1 cellular context compared by ENCODE assay signal in the genomic region with DNA sequence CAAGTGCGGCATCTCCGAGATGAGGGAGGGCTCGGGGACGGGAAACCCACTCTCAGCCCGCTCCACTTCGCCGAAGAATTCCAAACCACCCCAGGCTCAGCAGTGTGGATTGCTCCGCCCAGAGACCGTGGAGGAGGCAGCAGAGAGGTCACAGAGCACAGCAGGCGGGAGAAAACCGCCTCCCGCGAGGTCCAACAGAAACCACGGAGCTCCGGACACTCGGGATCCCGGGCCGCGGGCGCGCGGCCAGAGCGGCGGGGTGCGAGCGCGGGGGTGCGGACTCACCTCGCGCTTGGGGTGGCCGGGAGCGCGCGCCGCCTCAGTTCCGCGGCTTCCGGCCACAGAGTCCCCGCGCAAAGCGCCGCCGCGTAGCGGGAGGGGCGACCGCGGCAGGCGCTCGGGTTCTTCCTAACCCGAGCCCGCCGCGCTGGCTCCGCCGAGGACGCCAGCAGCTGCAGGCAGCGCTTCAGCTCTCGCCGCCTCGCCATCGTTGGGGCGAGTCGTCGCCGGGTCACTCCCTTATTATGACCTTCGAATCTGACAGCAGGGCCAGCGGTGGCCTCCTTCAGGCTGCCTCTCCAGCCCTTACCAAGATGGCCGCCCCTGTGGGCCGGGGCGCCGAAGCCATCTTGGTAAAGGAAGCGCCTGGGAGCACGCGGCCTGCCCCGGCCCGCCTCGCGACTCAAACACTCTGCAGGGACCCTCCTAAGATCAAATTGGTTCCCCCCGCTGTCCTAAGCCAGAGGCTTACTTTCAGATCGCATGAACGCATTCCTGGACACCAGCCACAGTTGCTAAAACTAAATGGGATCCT.
TF ChIP-seq lines count a peak whose summit lies in the region.

A gene (minus strand): TSS at position 106 of the 814 bp plus-strand sequence. CDS start 20,323 bp downstream, outside the sequence.

TF ChIP-seq in K562, 482 proteins besides CTCF, POLR2A, EP300 and RAD21 (continued from another document and continues in another):
- TF ChIP-seq, protein P1, sequence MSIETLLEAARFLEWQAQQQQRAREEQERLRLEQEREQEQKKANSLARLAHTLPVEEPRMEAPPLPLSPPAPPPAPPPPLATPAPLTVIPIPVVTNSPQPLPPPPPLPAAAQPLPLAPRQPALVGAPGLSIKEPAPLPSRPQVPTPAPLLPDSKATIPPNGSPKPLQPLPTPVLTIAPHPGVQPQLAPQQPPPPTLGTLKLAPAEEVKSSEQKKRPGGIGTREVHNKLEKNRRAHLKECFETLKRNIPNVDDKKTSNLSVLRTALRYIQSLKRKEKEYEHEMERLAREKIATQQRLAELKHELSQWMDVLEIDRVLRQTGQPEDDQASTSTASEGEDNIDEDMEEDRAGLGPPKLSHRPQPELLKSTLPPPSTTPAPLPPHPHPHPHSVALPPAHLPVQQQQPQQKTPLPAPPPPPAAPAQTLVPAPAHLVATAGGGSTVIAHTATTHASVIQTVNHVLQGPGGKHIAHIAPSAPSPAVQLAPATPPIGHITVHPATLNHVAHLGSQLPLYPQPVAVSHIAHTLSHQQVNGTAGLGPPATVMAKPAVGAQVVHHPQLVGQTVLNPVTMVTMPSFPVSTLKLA (conservative IDR thresholded peaks at IDR 0.05) = peak; percentile 74 to 88
- TF ChIP-seq POLR3G (IDR thresholded peaks at IDR 0.05; ENCODE audit: extremely low read depth, insufficient read length, insufficient replicate concordance) (no peak), NFXL1 (CRISPR knock-in tag; IDR thresholded peaks at IDR 0.05) (peak; percentile 77; the same call in 1 of the 2 replicates), ZFP36 (IDR thresholded peaks at IDR 0.05; ENCODE audit: low read depth, low read length, partially characterized antibody) (peak; percentile 73), LCOR (CRISPR knock-in tag; IDR thresholded peaks at IDR 0.05) (peak; percentile 59; the same call in 1 of the 2 replicates), CBX2 (IDR thresholded peaks at IDR 0.05; ENCODE audit: insufficient read depth, low read length, poor library complexity, severe bottlenecking) (no peak), TBP (optimal IDR thresholded peaks at IDR 0.05; ENCODE audit: low read depth, low read length) (peak; percentile 57), FUS (optimal IDR thresholded peaks at IDR 0.05; ENCODE audit: low read depth, low read length) (no peak), CSDE1 (IDR thresholded peaks at IDR 0.05) (peak in 1 of 2 experiments; percentile 96; a peak in 2 of 4 replicates), NRF1 (conservative IDR thresholded peaks at IDR 0.05 in 1 of 2, IDR thresholded peaks at IDR 0.05 in 1 of 2) (peak; percentile 77 to 80), ZNF444 (CRISPR knock-in tag; IDR thresholded peaks at IDR 0.05) (0 out of 2 replicates have a peak, but pooled peaks have one; percentile 65), CREM (IDR thresholded peaks at IDR 0.05; ENCODE audit: low read depth) (peak; percentile 47), CBX8 (IDR thresholded peaks at IDR 0.05; ENCODE audit: borderline replicate concordance, extremely low read depth, low read depth, low read length, poor library complexity, severe bottlenecking) (no peak), RBFOX2 (IDR thresholded peaks at IDR 0.05; ENCODE audit: low read depth, low read length) (peak; percentile 99), HOXB6 (CRISPR knock-in tag; IDR thresholded peaks at IDR 0.05; ENCODE audit: borderline replicate concordance) (peak; percentile 47; the same call in 1 of the 2 replicates), SMARCB1 (IDR thresholded peaks at IDR 0.05; ENCODE audit: insufficient read length, low read depth) (no peak), PTTG1 (tag; IDR thresholded peaks at IDR 0.05; ENCODE audit: low read depth) (no peak), PCBP2 (IDR thresholded peaks at IDR 0.05; ENCODE audit: low read depth, low read length, poor library complexity, severe bottlenecking) (no peak), ZNF778 (CRISPR knock-in tag; IDR thresholded peaks at IDR 0.05) (no peak), ZFP30 (CRISPR knock-in tag; IDR thresholded peaks at IDR 0.05; ENCODE audit: borderline replicate concordance) (no peak)
- TF ChIP-seq, protein P2, sequence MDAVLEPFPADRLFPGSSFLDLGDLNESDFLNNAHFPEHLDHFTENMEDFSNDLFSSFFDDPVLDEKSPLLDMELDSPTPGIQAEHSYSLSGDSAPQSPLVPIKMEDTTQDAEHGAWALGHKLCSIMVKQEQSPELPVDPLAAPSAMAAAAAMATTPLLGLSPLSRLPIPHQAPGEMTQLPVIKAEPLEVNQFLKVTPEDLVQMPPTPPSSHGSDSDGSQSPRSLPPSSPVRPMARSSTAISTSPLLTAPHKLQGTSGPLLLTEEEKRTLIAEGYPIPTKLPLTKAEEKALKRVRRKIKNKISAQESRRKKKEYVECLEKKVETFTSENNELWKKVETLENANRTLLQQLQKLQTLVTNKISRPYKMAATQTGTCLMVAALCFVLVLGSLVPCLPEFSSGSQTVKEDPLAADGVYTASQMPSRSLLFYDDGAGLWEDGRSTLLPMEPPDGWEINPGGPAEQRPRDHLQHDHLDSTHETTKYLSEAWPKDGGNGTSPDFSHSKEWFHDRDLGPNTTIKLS (IDR thresholded peaks at IDR 0.05; ENCODE audit: borderline replicate concordance, low read depth) = peak; percentile 91
- TF ChIP-seq, protein P3, sequence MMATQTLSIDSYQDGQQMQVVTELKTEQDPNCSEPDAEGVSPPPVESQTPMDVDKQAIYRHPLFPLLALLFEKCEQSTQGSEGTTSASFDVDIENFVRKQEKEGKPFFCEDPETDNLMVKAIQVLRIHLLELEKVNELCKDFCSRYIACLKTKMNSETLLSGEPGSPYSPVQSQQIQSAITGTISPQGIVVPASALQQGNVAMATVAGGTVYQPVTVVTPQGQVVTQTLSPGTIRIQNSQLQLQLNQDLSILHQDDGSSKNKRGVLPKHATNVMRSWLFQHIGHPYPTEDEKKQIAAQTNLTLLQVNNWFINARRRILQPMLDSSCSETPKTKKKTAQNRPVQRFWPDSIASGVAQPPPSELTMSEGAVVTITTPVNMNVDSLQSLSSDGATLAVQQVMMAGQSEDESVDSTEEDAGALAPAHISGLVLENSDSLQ (IDR thresholded peaks at IDR 0.05) = no peak; the same call in none of the 2 replicates
- TF ChIP-seq, protein P4, sequence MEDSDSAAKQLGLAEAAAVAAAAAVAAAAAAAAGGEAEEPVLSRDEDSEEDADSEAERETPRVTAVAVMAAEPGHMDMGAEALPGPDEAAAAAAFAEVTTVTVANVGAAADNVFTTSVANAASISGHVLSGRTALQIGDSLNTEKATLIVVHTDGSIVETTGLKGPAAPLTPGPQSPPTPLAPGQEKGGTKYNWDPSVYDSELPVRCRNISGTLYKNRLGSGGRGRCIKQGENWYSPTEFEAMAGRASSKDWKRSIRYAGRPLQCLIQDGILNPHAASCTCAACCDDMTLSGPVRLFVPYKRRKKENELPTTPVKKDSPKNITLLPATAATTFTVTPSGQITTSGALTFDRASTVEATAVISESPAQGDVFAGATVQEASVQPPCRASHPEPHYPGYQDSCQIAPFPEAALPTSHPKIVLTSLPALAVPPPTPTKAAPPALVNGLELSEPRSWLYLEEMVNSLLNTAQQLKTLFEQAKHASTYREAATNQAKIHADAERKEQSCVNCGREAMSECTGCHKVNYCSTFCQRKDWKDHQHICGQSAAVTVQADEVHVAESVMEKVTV (CRISPR knock-in tag; IDR thresholded peaks at IDR 0.05) = 0 out of 2 replicates have a peak, but pooled peaks have one; percentile 34
- TF ChIP-seq, protein P5, sequence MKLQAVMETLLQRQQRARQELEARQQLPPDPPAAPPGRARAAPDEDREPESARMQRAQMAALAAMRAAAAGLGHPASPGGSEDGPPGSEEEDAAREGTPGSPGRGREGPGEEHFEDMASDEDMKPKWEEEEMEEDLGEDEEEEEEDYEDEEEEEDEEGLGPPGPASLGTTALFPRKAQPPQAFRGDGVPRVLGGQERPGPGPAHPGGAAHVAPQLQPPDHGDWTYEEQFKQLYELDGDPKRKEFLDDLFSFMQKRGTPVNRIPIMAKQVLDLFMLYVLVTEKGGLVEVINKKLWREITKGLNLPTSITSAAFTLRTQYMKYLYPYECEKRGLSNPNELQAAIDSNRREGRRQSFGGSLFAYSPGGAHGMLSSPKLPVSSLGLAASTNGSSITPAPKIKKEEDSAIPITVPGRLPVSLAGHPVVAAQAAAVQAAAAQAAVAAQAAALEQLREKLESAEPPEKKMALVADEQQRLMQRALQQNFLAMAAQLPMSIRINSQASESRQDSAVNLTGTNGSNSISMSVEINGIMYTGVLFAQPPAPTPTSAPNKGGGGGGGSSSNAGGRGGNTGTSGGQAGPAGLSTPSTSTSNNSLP (IDR thresholded peaks at IDR 0.05; ENCODE audit: borderline replicate concordance, low read depth, low read length) = no peak
- TF ChIP-seq, protein P6, sequence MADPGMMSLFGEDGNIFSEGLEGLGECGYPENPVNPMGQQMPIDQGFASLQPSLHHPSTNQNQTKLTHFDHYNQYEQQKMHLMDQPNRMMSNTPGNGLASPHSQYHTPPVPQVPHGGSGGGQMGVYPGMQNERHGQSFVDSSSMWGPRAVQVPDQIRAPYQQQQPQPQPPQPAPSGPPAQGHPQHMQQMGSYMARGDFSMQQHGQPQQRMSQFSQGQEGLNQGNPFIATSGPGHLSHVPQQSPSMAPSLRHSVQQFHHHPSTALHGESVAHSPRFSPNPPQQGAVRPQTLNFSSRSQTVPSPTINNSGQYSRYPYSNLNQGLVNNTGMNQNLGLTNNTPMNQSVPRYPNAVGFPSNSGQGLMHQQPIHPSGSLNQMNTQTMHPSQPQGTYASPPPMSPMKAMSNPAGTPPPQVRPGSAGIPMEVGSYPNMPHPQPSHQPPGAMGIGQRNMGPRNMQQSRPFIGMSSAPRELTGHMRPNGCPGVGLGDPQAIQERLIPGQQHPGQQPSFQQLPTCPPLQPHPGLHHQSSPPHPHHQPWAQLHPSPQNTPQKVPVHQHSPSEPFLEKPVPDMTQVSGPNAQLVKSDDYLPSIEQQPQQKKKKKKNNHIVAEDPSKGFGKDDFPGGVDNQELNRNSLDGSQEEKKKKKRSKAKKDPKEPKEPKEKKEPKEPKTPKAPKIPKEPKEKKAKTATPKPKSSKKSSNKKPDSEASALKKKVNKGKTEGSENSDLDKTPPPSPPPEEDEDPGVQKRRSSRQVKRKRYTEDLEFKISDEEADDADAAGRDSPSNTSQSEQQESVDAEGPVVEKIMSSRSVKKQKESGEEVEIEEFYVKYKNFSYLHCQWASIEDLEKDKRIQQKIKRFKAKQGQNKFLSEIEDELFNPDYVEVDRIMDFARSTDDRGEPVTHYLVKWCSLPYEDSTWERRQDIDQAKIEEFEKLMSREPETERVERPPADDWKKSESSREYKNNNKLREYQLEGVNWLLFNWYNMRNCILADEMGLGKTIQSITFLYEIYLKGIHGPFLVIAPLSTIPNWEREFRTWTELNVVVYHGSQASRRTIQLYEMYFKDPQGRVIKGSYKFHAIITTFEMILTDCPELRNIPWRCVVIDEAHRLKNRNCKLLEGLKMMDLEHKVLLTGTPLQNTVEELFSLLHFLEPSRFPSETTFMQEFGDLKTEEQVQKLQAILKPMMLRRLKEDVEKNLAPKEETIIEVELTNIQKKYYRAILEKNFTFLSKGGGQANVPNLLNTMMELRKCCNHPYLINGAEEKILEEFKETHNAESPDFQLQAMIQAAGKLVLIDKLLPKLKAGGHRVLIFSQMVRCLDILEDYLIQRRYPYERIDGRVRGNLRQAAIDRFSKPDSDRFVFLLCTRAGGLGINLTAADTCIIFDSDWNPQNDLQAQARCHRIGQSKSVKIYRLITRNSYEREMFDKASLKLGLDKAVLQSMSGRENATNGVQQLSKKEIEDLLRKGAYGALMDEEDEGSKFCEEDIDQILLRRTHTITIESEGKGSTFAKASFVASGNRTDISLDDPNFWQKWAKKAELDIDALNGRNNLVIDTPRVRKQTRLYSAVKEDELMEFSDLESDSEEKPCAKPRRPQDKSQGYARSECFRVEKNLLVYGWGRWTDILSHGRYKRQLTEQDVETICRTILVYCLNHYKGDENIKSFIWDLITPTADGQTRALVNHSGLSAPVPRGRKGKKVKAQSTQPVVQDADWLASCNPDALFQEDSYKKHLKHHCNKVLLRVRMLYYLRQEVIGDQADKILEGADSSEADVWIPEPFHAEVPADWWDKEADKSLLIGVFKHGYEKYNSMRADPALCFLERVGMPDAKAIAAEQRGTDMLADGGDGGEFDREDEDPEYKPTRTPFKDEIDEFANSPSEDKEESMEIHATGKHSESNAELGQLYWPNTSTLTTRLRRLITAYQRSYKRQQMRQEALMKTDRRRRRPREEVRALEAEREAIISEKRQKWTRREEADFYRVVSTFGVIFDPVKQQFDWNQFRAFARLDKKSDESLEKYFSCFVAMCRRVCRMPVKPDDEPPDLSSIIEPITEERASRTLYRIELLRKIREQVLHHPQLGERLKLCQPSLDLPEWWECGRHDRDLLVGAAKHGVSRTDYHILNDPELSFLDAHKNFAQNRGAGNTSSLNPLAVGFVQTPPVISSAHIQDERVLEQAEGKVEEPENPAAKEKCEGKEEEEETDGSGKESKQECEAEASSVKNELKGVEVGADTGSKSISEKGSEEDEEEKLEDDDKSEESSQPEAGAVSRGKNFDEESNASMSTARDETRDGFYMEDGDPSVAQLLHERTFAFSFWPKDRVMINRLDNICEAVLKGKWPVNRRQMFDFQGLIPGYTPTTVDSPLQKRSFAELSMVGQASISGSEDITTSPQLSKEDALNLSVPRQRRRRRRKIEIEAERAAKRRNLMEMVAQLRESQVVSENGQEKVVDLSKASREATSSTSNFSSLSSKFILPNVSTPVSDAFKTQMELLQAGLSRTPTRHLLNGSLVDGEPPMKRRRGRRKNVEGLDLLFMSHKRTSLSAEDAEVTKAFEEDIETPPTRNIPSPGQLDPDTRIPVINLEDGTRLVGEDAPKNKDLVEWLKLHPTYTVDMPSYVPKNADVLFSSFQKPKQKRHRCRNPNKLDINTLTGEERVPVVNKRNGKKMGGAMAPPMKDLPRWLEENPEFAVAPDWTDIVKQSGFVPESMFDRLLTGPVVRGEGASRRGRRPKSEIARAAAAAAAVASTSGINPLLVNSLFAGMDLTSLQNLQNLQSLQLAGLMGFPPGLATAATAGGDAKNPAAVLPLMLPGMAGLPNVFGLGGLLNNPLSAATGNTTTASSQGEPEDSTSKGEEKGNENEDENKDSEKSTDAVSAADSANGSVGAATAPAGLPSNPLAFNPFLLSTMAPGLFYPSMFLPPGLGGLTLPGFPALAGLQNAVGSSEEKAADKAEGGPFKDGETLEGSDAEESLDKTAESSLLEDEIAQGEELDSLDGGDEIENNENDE (IDR thresholded peaks at IDR 0.05; ENCODE audit: low read depth, low read length) = no peak
- TF ChIP-seq, protein P7, sequence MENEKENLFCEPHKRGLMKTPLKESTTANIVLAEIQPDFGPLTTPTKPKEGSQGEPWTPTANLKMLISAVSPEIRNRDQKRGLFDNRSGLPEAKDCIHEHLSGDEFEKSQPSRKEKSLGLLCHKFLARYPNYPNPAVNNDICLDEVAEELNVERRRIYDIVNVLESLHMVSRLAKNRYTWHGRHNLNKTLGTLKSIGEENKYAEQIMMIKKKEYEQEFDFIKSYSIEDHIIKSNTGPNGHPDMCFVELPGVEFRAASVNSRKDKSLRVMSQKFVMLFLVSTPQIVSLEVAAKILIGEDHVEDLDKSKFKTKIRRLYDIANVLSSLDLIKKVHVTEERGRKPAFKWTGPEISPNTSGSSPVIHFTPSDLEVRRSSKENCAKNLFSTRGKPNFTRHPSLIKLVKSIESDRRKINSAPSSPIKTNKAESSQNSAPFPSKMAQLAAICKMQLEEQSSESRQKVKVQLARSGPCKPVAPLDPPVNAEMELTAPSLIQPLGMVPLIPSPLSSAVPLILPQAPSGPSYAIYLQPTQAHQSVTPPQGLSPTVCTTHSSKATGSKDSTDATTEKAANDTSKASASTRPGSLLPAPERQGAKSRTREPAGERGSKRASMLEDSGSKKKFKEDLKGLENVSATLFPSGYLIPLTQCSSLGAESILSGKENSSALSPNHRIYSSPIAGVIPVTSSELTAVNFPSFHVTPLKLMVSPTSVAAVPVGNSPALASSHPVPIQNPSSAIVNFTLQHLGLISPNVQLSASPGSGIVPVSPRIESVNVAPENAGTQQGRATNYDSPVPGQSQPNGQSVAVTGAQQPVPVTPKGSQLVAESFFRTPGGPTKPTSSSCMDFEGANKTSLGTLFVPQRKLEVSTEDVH (IDR thresholded peaks at IDR 0.05; ENCODE audit: low read depth, partially characterized antibody) = no peak
